Comparison of ENCODE assay signal across 1 cellular context in the genomic region with DNA sequence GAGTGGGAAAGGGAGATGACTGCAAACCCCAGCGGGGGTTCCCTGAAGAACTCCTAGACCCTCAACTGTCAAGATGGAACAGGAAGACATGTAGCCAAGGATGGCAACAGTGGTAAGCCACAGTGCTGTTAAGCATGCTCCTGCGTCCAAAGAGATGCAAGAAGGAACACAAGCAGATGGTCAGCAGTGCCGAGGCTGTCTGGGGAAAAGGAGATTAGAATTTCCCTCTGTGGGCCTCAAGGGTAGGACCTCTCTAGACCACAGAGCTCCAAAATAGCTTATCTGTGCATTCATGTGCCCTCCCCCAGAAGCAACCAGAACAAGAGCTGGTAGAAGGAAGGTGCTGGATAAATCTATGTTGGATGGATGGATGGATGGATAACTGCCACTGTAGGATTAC.
TF ChIP-seq lines count a peak whose summit lies in the region.

No MANE protein-coding gene starts in this region.

TF ChIP-seq in K562, 482 proteins besides CTCF, POLR2A, EP300 and RAD21 (continued from another document and continues in another):
- TF ChIP-seq, protein P1, sequence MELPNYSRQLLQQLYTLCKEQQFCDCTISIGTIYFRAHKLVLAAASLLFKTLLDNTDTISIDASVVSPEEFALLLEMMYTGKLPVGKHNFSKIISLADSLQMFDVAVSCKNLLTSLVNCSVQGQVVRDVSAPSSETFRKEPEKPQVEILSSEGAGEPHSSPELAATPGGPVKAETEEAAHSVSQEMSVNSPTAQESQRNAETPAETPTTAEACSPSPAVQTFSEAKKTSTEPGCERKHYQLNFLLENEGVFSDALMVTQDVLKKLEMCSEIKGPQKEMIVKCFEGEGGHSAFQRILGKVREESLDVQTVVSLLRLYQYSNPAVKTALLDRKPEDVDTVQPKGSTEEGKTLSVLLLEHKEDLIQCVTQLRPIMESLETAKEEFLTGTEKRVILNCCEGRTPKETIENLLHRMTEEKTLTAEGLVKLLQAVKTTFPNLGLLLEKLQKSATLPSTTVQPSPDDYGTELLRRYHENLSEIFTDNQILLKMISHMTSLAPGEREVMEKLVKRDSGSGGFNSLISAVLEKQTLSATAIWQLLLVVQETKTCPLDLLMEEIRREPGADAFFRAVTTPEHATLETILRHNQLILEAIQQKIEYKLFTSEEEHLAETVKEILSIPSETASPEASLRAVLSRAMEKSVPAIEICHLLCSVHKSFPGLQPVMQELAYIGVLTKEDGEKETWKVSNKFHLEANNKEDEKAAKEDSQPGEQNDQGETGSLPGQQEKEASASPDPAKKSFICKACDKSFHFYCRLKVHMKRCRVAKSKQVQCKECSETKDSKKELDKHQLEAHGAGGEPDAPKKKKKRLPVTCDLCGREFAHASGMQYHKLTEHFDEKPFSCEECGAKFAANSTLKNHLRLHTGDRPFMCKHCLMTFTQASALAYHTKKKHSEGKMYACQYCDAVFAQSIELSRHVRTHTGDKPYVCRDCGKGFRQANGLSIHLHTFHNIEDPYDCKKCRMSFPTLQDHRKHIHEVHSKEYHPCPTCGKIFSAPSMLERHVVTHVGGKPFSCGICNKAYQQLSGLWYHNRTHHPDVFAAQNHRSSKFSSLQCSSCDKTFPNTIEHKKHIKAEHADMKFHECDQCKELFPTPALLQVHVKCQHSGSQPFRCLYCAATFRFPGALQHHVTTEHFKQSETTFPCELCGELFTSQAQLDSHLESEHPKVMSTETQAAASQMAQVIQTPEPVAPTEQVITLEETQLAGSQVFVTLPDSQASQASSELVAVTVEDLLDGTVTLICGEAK (IDR thresholded peaks at IDR 0.05) = no peak
- TF ChIP-seq, protein P1 (CRISPR knock-in tag; IDR thresholded peaks at IDR 0.05) = no peak
- TF ChIP-seq RB1 (IDR thresholded peaks at IDR 0.05; ENCODE audit: low read depth) (no peak), NR2C1 (IDR thresholded peaks at IDR 0.05) (no peak), NR2C1 (tag; IDR thresholded peaks at IDR 0.05) (no peak), SRF (CRISPR knock-in tag; IDR thresholded peaks at IDR 0.05) (no peak), TSC22D4 (tag; IDR thresholded peaks at IDR 0.05) (no peak), KDM1A (IDR thresholded peaks at IDR 0.05) (peak; percentile 80 to 82), CTBP1 (IDR thresholded peaks at IDR 0.05; ENCODE audit: borderline replicate concordance) (no peak), ZBTB1 (CRISPR knock-in tag; IDR thresholded peaks at IDR 0.05; ENCODE audit: borderline replicate concordance, low read depth) (no peak), FIP1L1 (IDR thresholded peaks at IDR 0.05; ENCODE audit: low read depth, low read length, poor library complexity, severe bottlenecking) (no peak), CREBBP (IDR thresholded peaks at IDR 0.05; ENCODE audit: low read depth, low read length) (no peak), ZSCAN32 (CRISPR knock-in tag; IDR thresholded peaks at IDR 0.05) (no peak)
- TF ChIP-seq, protein P2, sequence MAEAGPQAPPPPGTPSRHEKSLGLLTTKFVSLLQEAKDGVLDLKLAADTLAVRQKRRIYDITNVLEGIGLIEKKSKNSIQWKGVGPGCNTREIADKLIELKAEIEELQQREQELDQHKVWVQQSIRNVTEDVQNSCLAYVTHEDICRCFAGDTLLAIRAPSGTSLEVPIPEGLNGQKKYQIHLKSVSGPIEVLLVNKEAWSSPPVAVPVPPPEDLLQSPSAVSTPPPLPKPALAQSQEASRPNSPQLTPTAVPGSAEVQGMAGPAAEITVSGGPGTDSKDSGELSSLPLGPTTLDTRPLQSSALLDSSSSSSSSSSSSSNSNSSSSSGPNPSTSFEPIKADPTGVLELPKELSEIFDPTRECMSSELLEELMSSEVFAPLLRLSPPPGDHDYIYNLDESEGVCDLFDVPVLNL (CRISPR knock-in tag; IDR thresholded peaks at IDR 0.05; ENCODE audit: low read depth) = no peak
- TF ChIP-seq, protein P3, sequence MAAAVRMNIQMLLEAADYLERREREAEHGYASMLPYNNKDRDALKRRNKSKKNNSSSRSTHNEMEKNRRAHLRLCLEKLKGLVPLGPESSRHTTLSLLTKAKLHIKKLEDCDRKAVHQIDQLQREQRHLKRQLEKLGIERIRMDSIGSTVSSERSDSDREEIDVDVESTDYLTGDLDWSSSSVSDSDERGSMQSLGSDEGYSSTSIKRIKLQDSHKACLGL (CRISPR knock-in tag; IDR thresholded peaks at IDR 0.05; ENCODE audit: borderline replicate concordance, poor library complexity, severe bottlenecking) = no peak
- TF ChIP-seq, protein P4, sequence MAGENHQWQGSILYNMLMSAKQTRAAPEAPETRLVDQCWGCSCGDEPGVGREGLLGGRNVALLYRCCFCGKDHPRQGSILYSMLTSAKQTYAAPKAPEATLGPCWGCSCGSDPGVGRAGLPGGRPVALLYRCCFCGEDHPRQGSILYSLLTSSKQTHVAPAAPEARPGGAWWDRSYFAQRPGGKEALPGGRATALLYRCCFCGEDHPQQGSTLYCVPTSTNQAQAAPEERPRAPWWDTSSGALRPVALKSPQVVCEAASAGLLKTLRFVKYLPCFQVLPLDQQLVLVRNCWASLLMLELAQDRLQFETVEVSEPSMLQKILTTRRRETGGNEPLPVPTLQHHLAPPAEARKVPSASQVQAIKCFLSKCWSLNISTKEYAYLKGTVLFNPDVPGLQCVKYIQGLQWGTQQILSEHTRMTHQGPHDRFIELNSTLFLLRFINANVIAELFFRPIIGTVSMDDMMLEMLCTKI (IDR thresholded peaks at IDR 0.05; ENCODE audit: partially characterized antibody) = no peak
- TF ChIP-seq, protein P5, sequence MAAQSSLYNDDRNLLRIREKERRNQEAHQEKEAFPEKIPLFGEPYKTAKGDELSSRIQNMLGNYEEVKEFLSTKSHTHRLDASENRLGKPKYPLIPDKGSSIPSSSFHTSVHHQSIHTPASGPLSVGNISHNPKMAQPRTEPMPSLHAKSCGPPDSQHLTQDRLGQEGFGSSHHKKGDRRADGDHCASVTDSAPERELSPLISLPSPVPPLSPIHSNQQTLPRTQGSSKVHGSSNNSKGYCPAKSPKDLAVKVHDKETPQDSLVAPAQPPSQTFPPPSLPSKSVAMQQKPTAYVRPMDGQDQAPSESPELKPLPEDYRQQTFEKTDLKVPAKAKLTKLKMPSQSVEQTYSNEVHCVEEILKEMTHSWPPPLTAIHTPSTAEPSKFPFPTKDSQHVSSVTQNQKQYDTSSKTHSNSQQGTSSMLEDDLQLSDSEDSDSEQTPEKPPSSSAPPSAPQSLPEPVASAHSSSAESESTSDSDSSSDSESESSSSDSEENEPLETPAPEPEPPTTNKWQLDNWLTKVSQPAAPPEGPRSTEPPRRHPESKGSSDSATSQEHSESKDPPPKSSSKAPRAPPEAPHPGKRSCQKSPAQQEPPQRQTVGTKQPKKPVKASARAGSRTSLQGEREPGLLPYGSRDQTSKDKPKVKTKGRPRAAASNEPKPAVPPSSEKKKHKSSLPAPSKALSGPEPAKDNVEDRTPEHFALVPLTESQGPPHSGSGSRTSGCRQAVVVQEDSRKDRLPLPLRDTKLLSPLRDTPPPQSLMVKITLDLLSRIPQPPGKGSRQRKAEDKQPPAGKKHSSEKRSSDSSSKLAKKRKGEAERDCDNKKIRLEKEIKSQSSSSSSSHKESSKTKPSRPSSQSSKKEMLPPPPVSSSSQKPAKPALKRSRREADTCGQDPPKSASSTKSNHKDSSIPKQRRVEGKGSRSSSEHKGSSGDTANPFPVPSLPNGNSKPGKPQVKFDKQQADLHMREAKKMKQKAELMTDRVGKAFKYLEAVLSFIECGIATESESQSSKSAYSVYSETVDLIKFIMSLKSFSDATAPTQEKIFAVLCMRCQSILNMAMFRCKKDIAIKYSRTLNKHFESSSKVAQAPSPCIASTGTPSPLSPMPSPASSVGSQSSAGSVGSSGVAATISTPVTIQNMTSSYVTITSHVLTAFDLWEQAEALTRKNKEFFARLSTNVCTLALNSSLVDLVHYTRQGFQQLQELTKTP (IDR thresholded peaks at IDR 0.05; ENCODE audit: low read depth in 1 of 2, partially characterized antibody in 2 of 2) = no peak
- TF ChIP-seq, protein P6, sequence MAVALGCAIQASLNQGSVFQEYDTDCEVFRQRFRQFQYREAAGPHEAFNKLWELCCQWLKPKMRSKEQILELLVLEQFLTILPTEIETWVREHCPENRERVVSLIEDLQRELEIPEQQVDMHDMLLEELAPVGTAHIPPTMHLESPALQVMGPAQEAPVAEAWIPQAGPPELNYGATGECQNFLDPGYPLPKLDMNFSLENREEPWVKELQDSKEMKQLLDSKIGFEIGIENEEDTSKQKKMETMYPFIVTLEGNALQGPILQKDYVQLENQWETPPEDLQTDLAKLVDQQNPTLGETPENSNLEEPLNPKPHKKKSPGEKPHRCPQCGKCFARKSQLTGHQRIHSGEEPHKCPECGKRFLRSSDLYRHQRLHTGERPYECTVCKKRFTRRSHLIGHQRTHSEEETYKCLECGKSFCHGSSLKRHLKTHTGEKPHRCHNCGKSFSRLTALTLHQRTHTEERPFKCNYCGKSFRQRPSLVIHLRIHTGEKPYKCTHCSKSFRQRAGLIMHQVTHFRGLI (CRISPR knock-in tag; IDR thresholded peaks at IDR 0.05) = no peak
- TF ChIP-seq, protein P7, sequence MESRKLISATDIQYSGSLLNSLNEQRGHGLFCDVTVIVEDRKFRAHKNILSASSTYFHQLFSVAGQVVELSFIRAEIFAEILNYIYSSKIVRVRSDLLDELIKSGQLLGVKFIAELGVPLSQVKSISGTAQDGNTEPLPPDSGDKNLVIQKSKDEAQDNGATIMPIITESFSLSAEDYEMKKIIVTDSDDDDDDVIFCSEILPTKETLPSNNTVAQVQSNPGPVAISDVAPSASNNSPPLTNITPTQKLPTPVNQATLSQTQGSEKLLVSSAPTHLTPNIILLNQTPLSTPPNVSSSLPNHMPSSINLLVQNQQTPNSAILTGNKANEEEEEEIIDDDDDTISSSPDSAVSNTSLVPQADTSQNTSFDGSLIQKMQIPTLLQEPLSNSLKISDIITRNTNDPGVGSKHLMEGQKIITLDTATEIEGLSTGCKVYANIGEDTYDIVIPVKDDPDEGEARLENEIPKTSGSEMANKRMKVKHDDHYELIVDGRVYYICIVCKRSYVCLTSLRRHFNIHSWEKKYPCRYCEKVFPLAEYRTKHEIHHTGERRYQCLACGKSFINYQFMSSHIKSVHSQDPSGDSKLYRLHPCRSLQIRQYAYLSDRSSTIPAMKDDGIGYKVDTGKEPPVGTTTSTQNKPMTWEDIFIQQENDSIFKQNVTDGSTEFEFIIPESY (CRISPR knock-in tag; IDR thresholded peaks at IDR 0.05) = no peak
- TF ChIP-seq, protein P8, sequence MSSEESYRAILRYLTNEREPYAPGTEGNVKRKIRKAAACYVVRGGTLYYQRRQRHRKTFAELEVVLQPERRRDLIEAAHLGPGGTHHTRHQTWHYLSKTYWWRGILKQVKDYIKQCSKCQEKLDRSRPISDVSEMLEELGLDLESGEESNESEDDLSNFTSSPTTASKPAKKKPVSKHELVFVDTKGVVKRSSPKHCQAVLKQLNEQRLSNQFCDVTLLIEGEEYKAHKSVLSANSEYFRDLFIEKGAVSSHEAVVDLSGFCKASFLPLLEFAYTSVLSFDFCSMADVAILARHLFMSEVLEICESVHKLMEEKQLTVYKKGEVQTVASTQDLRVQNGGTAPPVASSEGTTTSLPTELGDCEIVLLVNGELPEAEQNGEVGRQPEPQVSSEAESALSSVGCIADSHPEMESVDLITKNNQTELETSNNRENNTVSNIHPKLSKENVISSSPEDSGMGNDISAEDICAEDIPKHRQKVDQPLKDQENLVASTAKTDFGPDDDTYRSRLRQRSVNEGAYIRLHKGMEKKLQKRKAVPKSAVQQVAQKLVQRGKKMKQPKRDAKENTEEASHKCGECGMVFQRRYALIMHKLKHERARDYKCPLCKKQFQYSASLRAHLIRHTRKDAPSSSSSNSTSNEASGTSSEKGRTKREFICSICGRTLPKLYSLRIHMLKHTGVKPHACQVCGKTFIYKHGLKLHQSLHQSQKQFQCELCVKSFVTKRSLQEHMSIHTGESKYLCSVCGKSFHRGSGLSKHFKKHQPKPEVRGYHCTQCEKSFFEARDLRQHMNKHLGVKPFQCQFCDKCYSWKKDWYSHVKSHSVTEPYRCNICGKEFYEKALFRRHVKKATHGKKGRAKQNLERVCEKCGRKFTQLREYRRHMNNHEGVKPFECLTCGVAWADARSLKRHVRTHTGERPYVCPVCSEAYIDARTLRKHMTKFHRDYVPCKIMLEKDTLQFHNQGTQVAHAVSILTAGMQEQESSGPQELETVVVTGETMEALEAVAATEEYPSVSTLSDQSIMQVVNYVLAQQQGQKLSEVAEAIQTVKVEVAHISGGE (CRISPR knock-in tag; IDR thresholded peaks at IDR 0.05) = no peak
- TF ChIP-seq, protein P9, sequence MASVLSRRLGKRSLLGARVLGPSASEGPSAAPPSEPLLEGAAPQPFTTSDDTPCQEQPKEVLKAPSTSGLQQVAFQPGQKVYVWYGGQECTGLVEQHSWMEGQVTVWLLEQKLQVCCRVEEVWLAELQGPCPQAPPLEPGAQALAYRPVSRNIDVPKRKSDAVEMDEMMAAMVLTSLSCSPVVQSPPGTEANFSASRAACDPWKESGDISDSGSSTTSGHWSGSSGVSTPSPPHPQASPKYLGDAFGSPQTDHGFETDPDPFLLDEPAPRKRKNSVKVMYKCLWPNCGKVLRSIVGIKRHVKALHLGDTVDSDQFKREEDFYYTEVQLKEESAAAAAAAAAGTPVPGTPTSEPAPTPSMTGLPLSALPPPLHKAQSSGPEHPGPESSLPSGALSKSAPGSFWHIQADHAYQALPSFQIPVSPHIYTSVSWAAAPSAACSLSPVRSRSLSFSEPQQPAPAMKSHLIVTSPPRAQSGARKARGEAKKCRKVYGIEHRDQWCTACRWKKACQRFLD (CRISPR knock-in tag; IDR thresholded peaks at IDR 0.05) = 0 out of 2 replicates have a peak, but pooled peaks have one; percentile 65
- TF ChIP-seq, protein P10, sequence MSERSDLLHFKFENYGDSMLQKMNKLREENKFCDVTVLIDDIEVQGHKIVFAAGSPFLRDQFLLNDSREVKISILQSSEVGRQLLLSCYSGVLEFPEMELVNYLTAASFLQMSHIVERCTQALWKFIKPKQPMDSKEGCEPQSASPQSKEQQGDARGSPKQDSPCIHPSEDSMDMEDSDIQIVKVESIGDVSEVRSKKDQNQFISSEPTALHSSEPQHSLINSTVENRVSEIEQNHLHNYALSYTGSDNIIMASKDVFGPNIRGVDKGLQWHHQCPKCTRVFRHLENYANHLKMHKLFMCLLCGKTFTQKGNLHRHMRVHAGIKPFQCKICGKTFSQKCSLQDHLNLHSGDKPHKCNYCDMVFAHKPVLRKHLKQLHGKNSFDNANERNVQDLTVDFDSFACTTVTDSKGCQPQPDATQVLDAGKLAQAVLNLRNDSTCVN (CRISPR knock-in tag; IDR thresholded peaks at IDR 0.05) = no peak
